12 cellular contexts compared by ENCODE assay signal in the genomic region with DNA sequence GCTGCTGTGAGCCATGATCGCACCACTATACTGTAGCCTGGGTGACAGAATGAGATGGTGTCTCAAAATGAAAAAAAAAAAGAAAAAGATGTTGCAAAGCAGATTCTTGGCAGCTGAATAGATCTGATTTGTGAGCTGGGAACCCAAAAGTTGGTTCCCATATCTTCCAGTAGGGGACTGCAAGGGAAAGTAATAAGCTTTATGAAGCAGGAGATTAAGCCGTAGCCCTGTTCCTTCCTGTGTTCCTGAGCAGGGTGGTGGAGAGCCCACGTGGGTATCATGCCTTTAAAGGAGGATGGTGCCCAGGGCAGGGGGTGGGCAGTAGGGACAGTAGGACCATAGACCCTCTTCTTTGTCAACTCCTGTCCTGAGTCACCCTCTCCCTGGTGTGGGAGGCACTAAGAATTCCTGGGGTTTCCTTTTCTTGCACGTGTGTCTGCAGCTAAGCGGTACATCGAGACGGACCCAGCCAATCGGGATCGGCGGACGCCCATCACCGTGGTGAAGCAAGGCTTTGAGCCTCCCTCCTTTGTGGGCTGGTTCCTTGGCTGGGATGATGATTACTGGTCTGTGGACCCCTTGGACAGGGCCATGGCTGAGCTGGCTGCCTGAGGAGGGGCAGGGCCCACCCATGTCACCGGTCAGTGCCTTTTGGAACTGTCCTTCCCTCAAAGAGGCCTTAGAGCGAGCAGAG. TPM values are rescaled to one million over a fixed set of nuclear protein-coding genes. Genes with fewer than 3 reads are reported as not detected.
DNase-seq lines count a peak whose midpoint lies in the region; TF ChIP-seq lines count a peak whose summit lies in the region.
"Had no signal": no experiment of that assay in that cellular context is flagged by ENCODE, and none has a peak within 500 bp of the region (broad histone marks: within the 10 kb centered on the region; RNA-seq: fewer than 3 reads in every experiment).

No MANE protein-coding gene starts in this region.

- no peaks in the 10 kb centered on the region for H4K20me1 ChIP-seq in fibroblast of lung (ENCODE audit: control insufficient read depth, extremely low read depth, insufficient read depth, low read length)

- no peak overlapping the region for H2BK5ac ChIP-seq in neuronal stem cell (ENCODE audit: low read length)

- H3K36me3 ChIP-seq in ACC112 (ENCODE audit: insufficient read depth, low read length) (peaks cover 18% of the 10 kb centered on the region), fibroblast of lung (ENCODE audit: control insufficient read depth, insufficient read depth, low read length) (peaks cover 26% of the 10 kb centered on the region), neuronal stem cell (replicated peaks in 1 of 2; ENCODE audit: control insufficient read depth in 2 of 2, insufficient read depth in 2 of 2, low read length in 2 of 2) (peaks cover 3 to 24% of the 10 kb centered on the region in 2 donors)

- in situ Hi-C loops in SK-MEL-5 (cut with HindIII; ENCODE audit: low pct_unique_long_range_greater_than_20kb, low sequenced_read_pairs): no loop called here

- H3K4me1 ChIP-seq in ACC112 (ENCODE audit: control insufficient read depth, insufficient read depth, low read length, unreplicated experiment) (peaks cover 17% of the 10 kb centered on the region), fibroblast of lung (ENCODE audit: control insufficient read depth, extremely low read depth, insufficient read depth, low read length) (peaks cover 23% of the 10 kb centered on the region), neuronal stem cell (ENCODE audit: control insufficient read depth in 2 of 2, insufficient read depth in 1 of 2, low read depth in 1 of 2, low read length in 2 of 2) (no peaks in the 10 kb centered on the region)

- H2AFZ ChIP-seq in ACC112 (ENCODE audit: low read length, unreplicated experiment): no peak overlapping the region
- H2AFZ ChIP-seq in fibroblast of lung (ENCODE audit: low read length): no peak overlapping the region
- no peak overlapping the region for H2AFZ ChIP-seq in neuronal stem cell (ENCODE audit: low read length)

- H3K4me2 ChIP-seq in fibroblast of lung (ENCODE audit: extremely low read depth, insufficient read depth, low read length) (no peak overlapping the region), neuronal stem cell (ENCODE audit: insufficient read depth, low read length, poor library complexity, severe bottlenecking) (no peak overlapping the region)

- no peak overlapping the region for H3K14ac ChIP-seq in neuronal stem cell (ENCODE audit: low read length)

- H3K27ac ChIP-seq in ACC112 (ENCODE audit: low read depth, low read length) (peak overlapping the region; percentile 19), fibroblast of lung (ENCODE audit: insufficient read depth, low read length) (peak overlapping the region; percentile 85), neuronal stem cell (replicated peaks; ENCODE audit: low read length) (no peak overlapping the region)

- H3K9ac ChIP-seq in fibroblast of lung (ENCODE audit: insufficient read depth, low read length) (peak overlapping the region; percentile 32), neuronal stem cell (ENCODE audit: low read depth, low read length, poor library complexity) (peak overlapping the region; percentile 50)

- no peak overlapping the region for H2BK120ac ChIP-seq in neuronal stem cell (ENCODE audit: low read depth, low read length)

- no peak overlapping the region for H2AK5ac ChIP-seq in neuronal stem cell (ENCODE audit: low read depth, low read length)

- no peak overlapping the region for H3K23ac ChIP-seq in neuronal stem cell (ENCODE audit: low read depth, low read length, poor library complexity)

- no peak overlapping the region for H2BK15ac ChIP-seq in neuronal stem cell (ENCODE audit: low read length)

- no peaks in the 10 kb centered on the region for H3K79me2 ChIP-seq in ACC112 (ENCODE audit: control insufficient read depth, insufficient read depth, low read length, unreplicated experiment)
- no peaks in the 10 kb centered on the region for H3K79me2 ChIP-seq in fibroblast of lung (ENCODE audit: control insufficient read depth, insufficient read depth, low read length)

- no CpG with 5 or more reads among the region's 14 CpGs for WGBS in neuronal stem cell (ENCODE audit: extremely low coverage in 2 of 2, insufficient read length in 2 of 2, insufficient replicate concordance in 1 of 2), 2 donors

- H4K91ac ChIP-seq in neuronal stem cell (ENCODE audit: low read depth, low read length, poor library complexity): no peak overlapping the region

- H3K79me1 ChIP-seq in neuronal stem cell (ENCODE audit: low read depth, low read length): no peaks in the 10 kb centered on the region

- H3K27me3 ChIP-seq in ACC112 (ENCODE audit: insufficient read depth, low read length) (no peaks in the 10 kb centered on the region), fibroblast of lung (ENCODE audit: control insufficient read depth, insufficient read depth, low read length) (no peaks in the 10 kb centered on the region), neuronal stem cell (ENCODE audit: control insufficient read depth in 3 of 3, insufficient read depth in 3 of 3, low read depth in 1 of 3, low read length in 3 of 3) (no peaks in the 10 kb centered on the region)

- TF ChIP-seq CTCF in fibroblast of lung (conservative IDR thresholded peaks at IDR 0.05 in 1 of 2, IDR thresholded peaks at IDR 0.05 in 1 of 2; ENCODE audit: low read depth in 1 of 2, low read length in 2 of 2): peak; percentile 49 to 67

- no peak overlapping the region for H3K4ac ChIP-seq in neuronal stem cell (ENCODE audit: low read length)

- H3K4me3 ChIP-seq in ACC112 (ENCODE audit: low read depth, low read length) (no peak overlapping the region), fibroblast of lung (replicated peaks in 1 of 4; ENCODE audit: control extremely low read depth in 1 of 4, insufficient read depth in 1 of 4, low read depth in 3 of 4, low read length in 4 of 4) (no peak overlapping the region), neuronal stem cell (ENCODE audit: low read length in 2 of 2) (no peak overlapping the region)

- DNase-seq in SK-MEL-5 (ENCODE audit: low read depth, low spot score): peak; percentile 82
- peak in 1 of 2 donors; percentile 63 for DNase-seq in fibroblast of lung (ENCODE audit: low read depth in 2 of 2)
- DNase-seq in neuronal stem cell (ENCODE audit: low spot score): no peak
- DNase-seq in NK-92 (lab: John Stamatoyannopoulos, UW; ENCODE audit: unreplicated experiment): no peak
- no peak for DNase-seq in stimulated activated CD4-positive, alpha-beta T cell treated with anti-CD3 and anti-CD28 coated beads, Interleukin-2, amount 100 ng/mL, for 24 hours
- DNase-seq in medulla oblongata (ENCODE audit: extremely low spot score): no peak
- DNase-seq in NCI-H1048 (lab: John Stamatoyannopoulos, UW): no peak
- DNase-seq: activated naive CD4-positive, alpha-beta T cell; C1 segment of cervical spinal cord; NCI-H1092; stimulated activated CD4-positive, alpha-beta T cell treated with anti-CD3 and anti-CD28 coated beads, Interleukin-15, amount 100 ng/mL, for 24 hours had no signal

- peak overlapping the region; percentile 88 for H3K18ac ChIP-seq in neuronal stem cell (ENCODE audit: low read length)

- no peaks in the 10 kb centered on the region for H3K9me3 ChIP-seq in fibroblast of lung (ENCODE audit: control insufficient read depth, insufficient read depth, low read depth, low read length)
- H3K9me3 ChIP-seq in neuronal stem cell (replicated peaks in 1 of 2; ENCODE audit: control insufficient read depth in 2 of 2, insufficient read depth in 1 of 2, low read depth in 1 of 2, low read length in 2 of 2): no peaks in the 10 kb centered on the region

- no peak overlapping the region for H4K8ac ChIP-seq in neuronal stem cell (ENCODE audit: low read depth, low read length)

- no peak overlapping the region for H2BK12ac ChIP-seq in neuronal stem cell (ENCODE audit: low read length)

RNA-seq across cellular contexts. Expression of a gene that starts 37.9 kb away (rescaled TPM):
- 516 and 517 TPM in 2 replicates for total RNA-seq in SK-MEL-5 (2014; rRNA removed; shearing (Covaris generic))
- 496 and 617 TPM in 2 replicates for polyA plus RNA-seq in SK-MEL-5 (2015; cell fraction: cytosol; rRNA removed)
- polyA plus RNA-seq in SK-MEL-5 (2015; cell fraction: nucleus; rRNA removed): 83.0 and 83.9 TPM in 2 replicates
- total RNA-seq in fibroblast of lung: 215 and 248 TPM in 2 replicates
- polyA plus RNA-seq in fibroblast of lung: 224 and 536 TPM in 2 replicates
- polyA plus RNA-seq in fibroblast of lung (2012): 151 and 362 TPM in 2 replicates
- 62.3 and 103 TPM in 2 replicates for polyA minus RNA-seq in fibroblast of lung (ENCODE audit: low replicate concordance)
- polyA plus RNA-seq in neuronal stem cell (2013, experiment 1 of 2): 29.9 TPM
- polyA plus RNA-seq in neuronal stem cell (2013, experiment 2 of 2): 33.0 TPM
